ENCODE assay signal across 2 cellular contexts in the genomic region with DNA sequence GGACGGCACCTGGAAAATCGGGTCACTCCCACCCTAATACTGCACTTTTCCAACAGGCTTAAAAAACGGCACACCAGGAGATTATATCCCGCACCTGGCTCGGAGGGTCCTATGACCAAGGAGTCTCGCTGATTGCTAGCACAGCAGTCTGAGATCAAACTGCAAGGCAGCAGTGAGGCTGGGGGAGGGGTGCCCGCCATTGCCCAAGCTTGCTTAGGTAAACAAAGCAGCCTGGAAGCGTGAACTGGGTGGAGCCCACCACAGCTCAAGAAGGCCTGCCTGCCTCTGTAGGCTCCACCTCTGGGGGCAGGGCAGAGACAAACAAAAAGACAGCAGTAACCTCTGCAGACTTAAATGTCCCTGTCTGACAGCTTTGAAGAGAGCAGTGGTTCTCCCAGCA. TPM values are rescaled to one million over a fixed set of nuclear protein-coding genes. Genes with fewer than 3 reads are reported as not detected.
"Had no signal": no experiment of that assay in that cellular context is flagged by ENCODE, and none has a peak within 500 bp of the region (broad histone marks: within the 10 kb centered on the region; RNA-seq: fewer than 3 reads in every experiment).

No MANE protein-coding gene starts in this region.

RNA-seq across cellular contexts. Expression of gene CAPZA3, which starts 47.5 kb away (rescaled TPM):
- total RNA-seq: G401, GM12878 had no signal
- polyA plus RNA-seq: GM12878 had no signal

RNA-seq across cellular contexts. Expression of gene PLCZ1, which starts 47.7 kb away (rescaled TPM):
- total RNA-seq: G401, GM12878 had no signal
- polyA plus RNA-seq: GM12878 had no signal
